Comparison of ENCODE assay signal across 26 cellular contexts in the genomic region with DNA sequence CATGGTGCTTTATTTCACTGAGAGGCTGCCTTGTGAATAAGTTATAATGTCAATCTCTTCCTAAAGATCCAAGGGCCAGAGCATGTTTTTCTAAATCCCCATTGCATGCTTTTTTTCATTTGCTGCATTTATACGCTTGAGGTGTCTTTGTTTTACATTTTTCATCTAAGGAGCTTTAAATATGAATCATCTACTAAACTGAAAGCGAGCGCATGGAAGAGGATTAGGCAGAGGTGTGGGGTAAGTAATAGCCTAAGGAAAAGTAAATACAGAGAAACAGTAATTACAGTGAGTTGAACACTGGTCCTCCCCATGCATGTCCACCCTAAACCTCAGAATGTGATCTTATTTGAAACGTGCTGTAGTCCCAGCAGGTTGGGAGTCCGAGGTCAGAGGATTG.
"Had no signal": no experiment of that assay in that cellular context is flagged by ENCODE, and none has a peak within 500 bp of the region (broad histone marks: within the 10 kb centered on the region; RNA-seq: fewer than 3 reads in every experiment).

No MANE protein-coding gene starts in this region.

- H3K9me3 Mint-ChIP-seq: natural killer cell treated with Interleukin-12 subunit alpha and Interleukin-12 subunit beta and Interleukin-15 and Interleukin-18, amount 100 ng/mL, for 72 hours had no signal

- H3K4me3 Mint-ChIP-seq: activated CD4-positive, alpha-beta memory T cell treated with anti-CD3 and anti-CD28 coated beads for 36 hours; activated CD4-positive, alpha-beta T cell treated with anti-CD3 and anti-CD28 coated beads, Interleukin-2, amount 10 ng/mL, durations not matched to agents 24 days and 14 days; activated naive CD8-positive, alpha-beta T cell; natural killer cell treated with Interleukin-12 subunit alpha and Interleukin-12 subunit beta and Interleukin-15 and Interleukin-18, amount 100 ng/mL, for 72 hours; T-helper 1 cell treated with Interleukin-12 subunit alpha and Interleukin-12 subunit beta and Interleukin-4 antibody, amounts not matched to agents 30 μg/mL and 1 μg/mL, for 36 hours had no signal

- ATAC-seq: mucosa of descending colon; natural killer cell treated with Interleukin-12 subunit alpha and Interleukin-12 subunit beta and Interleukin-15 and Interleukin-18, amount 100 ng/mL, for 72 hours; stimulated activated naive CD8-positive, alpha-beta T cell treated with anti-CD3 and anti-CD28 coated beads, Interleukin-15, Interleukin-2, amounts not matched to agents 100 U/mL and 50 U/mL, for 24 hours had no signal

- H3K27ac Mint-ChIP-seq: activated naive CD8-positive, alpha-beta T cell; activated T-helper 2 cell treated with anti-CD3 and anti-CD28 coated beads, Interferon-gamma antibody, Interleukin-2, Interleukin-4, amounts not matched to agents 10 μg/mL and 5 μg/mL and 100 μg/mL, durations not matched to agents 14 hours and 24 hours and 36 hours; natural killer cell treated with Interleukin-12 subunit alpha and Interleukin-12 subunit beta and Interleukin-15 and Interleukin-18, amount 100 ng/mL, for 72 hours; T-helper 1 cell treated with Interleukin-12 subunit alpha and Interleukin-12 subunit beta and Interleukin-4 antibody, amounts not matched to agents 30 μg/mL and 1 μg/mL, for 36 hours had no signal

- H3K36me3 ChIP-seq: cardiac muscle cell, esophagus squamous epithelium, left ventricle myocardium inferior, right lobe of liver, transverse colon had no signal

- H3K27me3 ChIP-seq: cardiac muscle cell, hepatocyte, right lobe of liver, testis, transverse colon had no signal

- H3K79me2 ChIP-seq: hepatocyte had no signal

- H3K27ac ChIP-seq: cardiac muscle cell, coronary artery, dorsolateral prefrontal cortex, hepatocyte, left ventricle myocardium inferior, testis had no signal

- DNase-seq: activated CD4-positive, alpha-beta T cell treated with anti-CD3 and anti-CD28 coated beads, Interleukin-2, amount 10 ng/mL, durations not matched to agents 24 days and 14 days; activated CD4-positive, CD25-positive, alpha-beta regulatory T cell treated with anti-CD3 and anti-CD28 coated beads, Interleukin-2, amount 50 U/mL, for 72 hours; activated CD8-positive, alpha-beta memory T cell treated with anti-CD3 and anti-CD28 coated beads, Interleukin-2, amount 50 U/mL, for 4 hours; activated T-cell treated with anti-CD3 and anti-CD28 coated beads, Interleukin-2, amount 50 U/mL, for 1 hour; anterior cingulate cortex; dorsolateral prefrontal cortex; effector memory CD4-positive, alpha-beta T cell; esophagus squamous epithelium; islet precursor cell; left ventricle myocardium inferior; mucosa of descending colon; right lobe of liver; stimulated activated CD4-positive, alpha-beta T cell treated with anti-CD3 and anti-CD28 coated beads, Interleukin-2, amount 100 ng/mL, for 48 hours; stimulated activated naive CD8-positive, alpha-beta T cell treated with anti-CD3 and anti-CD28 coated beads, Interleukin-15, Interleukin-2, amounts not matched to agents 100 U/mL and 50 U/mL, for 24 hours; T1000; testis; transverse colon had no signal

- H2AFZ ChIP-seq: hepatocyte had no signal

- H3K36me3 Mint-ChIP-seq: natural killer cell treated with Interleukin-12 subunit alpha and Interleukin-12 subunit beta and Interleukin-15 and Interleukin-18, amount 100 ng/mL, for 72 hours had no signal

- H3K4me3 ChIP-seq: cardiac muscle cell, coronary artery, dorsolateral prefrontal cortex, esophagus squamous epithelium, hepatocyte, left ventricle myocardium inferior, lung, mucosa of descending colon, right lobe of liver, testis, transverse colon had no signal

- H3K4me1 ChIP-seq: left ventricle myocardium inferior, testis, transverse colon had no signal

- H3K9me3 ChIP-seq: right lobe of liver, testis had no signal

- H3K4me2 ChIP-seq: hepatocyte had no signal
